Comparison of ENCODE assay signal across 10 cellular contexts in the genomic region with DNA sequence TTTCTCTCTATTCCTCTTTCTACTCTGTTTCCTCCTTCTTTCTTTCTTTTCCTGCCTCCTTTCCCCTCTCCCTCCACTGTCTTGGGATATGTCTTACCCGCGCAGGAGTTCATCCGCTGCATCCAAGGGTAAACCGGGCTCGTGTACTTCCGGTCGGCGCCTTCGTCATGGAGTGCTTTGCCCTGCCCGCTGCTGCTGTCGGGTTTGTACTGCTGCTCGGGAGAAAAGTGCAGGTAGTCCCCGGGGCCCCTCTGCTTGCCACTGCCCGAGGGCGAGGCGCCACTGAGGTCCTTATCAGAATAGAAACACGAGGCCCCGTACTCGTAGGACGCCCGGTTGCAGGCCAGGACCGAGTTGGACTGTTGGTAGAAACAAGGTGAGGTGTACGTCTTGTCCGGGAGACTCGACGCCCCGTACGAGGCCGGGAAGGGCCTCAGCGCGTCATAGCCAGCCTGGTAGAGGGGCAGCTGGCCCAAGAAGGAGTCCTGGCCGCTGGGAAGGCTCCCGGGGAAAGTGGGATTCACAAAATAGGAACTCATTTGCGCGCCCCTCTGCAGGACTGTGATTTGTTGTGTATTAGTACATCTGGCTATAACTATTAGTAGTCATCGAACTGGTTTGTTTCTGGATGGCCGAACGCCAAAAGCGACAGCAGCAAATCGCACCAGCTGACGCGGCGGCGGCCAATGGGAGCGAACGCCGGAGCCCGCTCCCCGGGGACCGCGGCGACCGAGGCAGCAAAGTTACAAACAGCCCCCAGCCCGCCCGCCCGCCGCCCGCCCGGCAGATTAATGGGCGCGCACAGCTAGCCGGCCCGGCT. TPM values are rescaled to one million over a fixed set of nuclear protein-coding genes. Genes with fewer than 3 reads are reported as not detected.
A peak's percentile ranks its signal among the peaks of the same experiment; 100 is the strongest.
DNase-seq lines count a peak whose midpoint lies in the region; ATAC-seq and TF ChIP-seq lines count a peak whose summit lies in the region.
"Had no signal": no experiment of that assay in that cellular context is flagged by ENCODE, and none has a peak within 500 bp of the region (broad histone marks: within the 10 kb centered on the region; RNA-seq: fewer than 3 reads in every experiment).

TSS of gene HOXA6 (minus strand) at position 564 of the 820 bp plus-strand sequence. CDS start at position 539, 25 bp downstream.

- in situ Hi-C loops in gastrocnemius medialis (cut with MboI; ENCODE audit: low sequenced_read_pairs in 4 of 4), result loop anchor here in 3 of 4 donors (5.0 to 10.0 kb wide), 3 partner anchors 290 to 783 kb away; no protein-coding TSS in a partner anchor

- no peak for TF ChIP-seq POLR2A in gastrocnemius medialis (IDR thresholded peaks at IDR 0.05)

- intact Hi-C loops in gastrocnemius medialis (cut with DNase I; ENCODE audit: low total_unique reads), result no loop called here

- H3K27me3 ChIP-seq in NT2/D1 (ENCODE audit: insufficient read depth, insufficient read length), result peaks cover 99% of the 10 kb centered on the region
- no peaks in the 10 kb centered on the region for H3K27me3 ChIP-seq in foreskin keratinocyte
- H3K27me3 ChIP-seq in gastrocnemius medialis, result no peaks in the 10 kb centered on the region

- TF ChIP-seq CTCF in foreskin keratinocyte (conservative IDR thresholded peaks at IDR 0.05) (no peak), gastrocnemius medialis (IDR thresholded peaks at IDR 0.05 in 4 of 5, conservative IDR thresholded peaks at IDR 0.05 in 1 of 5) (no peak)

- ATAC-seq in foreskin keratinocyte, result peak; percentile 3
- no peak for ATAC-seq in gastrocnemius medialis
- ATAC-seq in HG03135 (IDR thresholded peaks at IDR 0.05; ENCODE audit: unreplicated experiment), result no peak
- ATAC-seq in HG03378 (IDR thresholded peaks at IDR 0.05; ENCODE audit: unreplicated experiment), result no peak

- H3K36me3 ChIP-seq in NT2/D1 (ENCODE audit: insufficient read depth, insufficient read length, low read length) (no peaks in the 10 kb centered on the region), gastrocnemius medialis (peaks cover 0 to 20% of the 10 kb centered on the region in 2 donors)

- peak within 1 kb of the TSS; percentile 70 for H3K27ac ChIP-seq in foreskin keratinocyte
- H3K27ac ChIP-seq in gastrocnemius medialis, result peak within 1 kb of the TSS; percentile 90 to 96 (median 94)

- H3K4me1 ChIP-seq in NT2/D1 (ENCODE audit: insufficient read depth, insufficient read length) (peaks cover 3% of the 10 kb centered on the region), foreskin keratinocyte (no peaks in the 10 kb centered on the region), gastrocnemius medialis (peaks cover 43 to 52% of the 10 kb centered on the region in 2 donors)

- H3K4me3 ChIP-seq in NT2/D1 (ENCODE audit: insufficient read length, low read depth) (no peak within 1 kb of the TSS), gastrocnemius medialis (peak within 1 kb of the TSS; percentile 64 to 75 (median 70))

- DNase-seq in EH (ENCODE audit: low read depth) (peak; percentile 22), NT2/D1 (ENCODE audit: low read depth, low spot score) (no peak), foreskin keratinocyte (peak; percentile 47 to 69), gastrocnemius medialis (peak in 1 of 2 donors; percentile 66), SKM-1 (lab: John Stamatoyannopoulos, UW; ENCODE audit: unreplicated experiment) (no peak)
- no peak for DNase-seq in stimulated activated CD4-positive, alpha-beta T cell treated with anti-CD3 and anti-CD28 coated beads, Interleukin-2, amount 100 ng/mL, for 48 hours
- DNase-seq: T-helper 1 cell had no signal

- peak within 1 kb of the TSS; percentile 21 for H3K9ac ChIP-seq in NT2/D1 (ENCODE audit: insufficient read length, low read depth)

- H3K9me3 ChIP-seq in NT2/D1 (ENCODE audit: insufficient read depth, low read length) (no peaks in the 10 kb centered on the region; the same call in 1 of the 2 replicates), gastrocnemius medialis (no peaks in the 10 kb centered on the region)

RNA-seq across cellular contexts. Expression of gene HOXA6, which starts in this region (rescaled TPM):
- total RNA-seq in foreskin keratinocyte (2.6 and 3.4 TPM in 2 replicates), gastrocnemius medialis (1 to 10 TPM; 2.6 to 5.6 (median 4.2) TPM)
- 0.31 and 0.40 TPM in 2 replicates for polyA plus RNA-seq in foreskin keratinocyte
- total RNA-seq: temporal lobe had no signal

Comparison
In these comparisons a context has a peak if more than half of its experiments do, and no peak if none do; other contexts are left out.
1. DNase-seq: peak in EH (single experiment) and foreskin keratinocyte (2 of 2); none in NT2/D1 (single experiment), SKM-1 (single experiment) and stimulated activated CD4-positive, alpha-beta T cell treated with anti-CD3 and anti-CD28 coated beads, Interleukin-2, amount 100 ng/mL, for 48 hours (0 of 2).